8 cellular contexts compared by ENCODE assay signal in the genomic region with DNA sequence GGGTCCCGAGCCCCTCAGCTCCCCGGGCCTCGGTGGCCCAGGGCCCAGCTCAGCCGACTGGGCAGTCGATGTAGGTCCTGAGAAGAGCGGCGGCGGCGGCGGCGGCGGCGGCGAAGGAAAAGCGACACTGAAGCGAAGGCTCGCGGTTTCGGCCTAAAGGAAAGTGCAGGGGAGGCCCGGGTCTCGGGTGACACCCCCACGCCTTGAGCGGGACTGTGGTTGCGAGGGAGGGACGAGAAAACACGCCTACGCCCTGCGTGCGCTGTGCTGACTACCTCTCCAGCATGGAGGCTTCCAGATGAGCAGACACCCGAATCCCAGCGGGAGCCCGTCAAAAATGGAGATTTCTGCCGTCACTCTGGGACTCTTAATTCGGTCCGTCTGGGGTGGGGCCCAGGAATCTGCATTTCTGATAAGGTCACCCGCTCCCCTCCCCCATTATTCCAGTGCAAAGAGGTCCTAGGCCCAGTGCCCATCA. TPM values are rescaled to one million over a fixed set of nuclear protein-coding genes. Genes with fewer than 3 reads are reported as not detected.
A peak's percentile ranks its signal among the peaks of the same experiment; 100 is the strongest.
DNase-seq lines count a peak whose midpoint lies in the region; ATAC-seq, FAIRE-seq and TF ChIP-seq lines count a peak whose summit lies in the region.

No MANE protein-coding gene starts in this region.

- no peaks in the 10 kb centered on the region for H3K9me3 ChIP-seq in BE2C
- H3K9me3 ChIP-seq in endodermal cell (ENCODE audit: control insufficient read depth, low read length), result peaks cover 24% of the 10 kb centered on the region

- DNase-seq in BE2C, result peak; percentile 61
- DNase-seq in GM19239 (ENCODE audit: insufficient read length, low spot score), result peak; percentile 31
- DNase-seq in NCI-H774 (lab: John Stamatoyannopoulos, UW), result peak; percentile 79
- peak; percentile 17 to 24 (median 23) for DNase-seq in activated CD8-positive, alpha-beta memory T cell treated with anti-CD3 and anti-CD28 coated beads for 48 hours (ENCODE audit: low read depth in 2 of 3, low spot score in 2 of 3)
- peak; percentile 84 for DNase-seq in endodermal cell
- DNase-seq in midbrain (lab: John Stamatoyannopoulos, UW), result peak; percentile 44
- peak; percentile 28 to 40 for DNase-seq in stimulated activated CD8-positive, alpha-beta memory T cell treated with anti-CD3 and anti-CD28 coated beads, Interleukin-2, amount 100 ng/mL, for 48 hours (ENCODE audit: low read depth in 2 of 2)

- no peaks in the 10 kb centered on the region for H3K27me3 Mint-ChIP-seq in endodermal cell (ENCODE audit: insufficient read depth)

- H3K36me3 Mint-ChIP-seq in endodermal cell (ENCODE audit: low read depth), result peaks cover 11% of the 10 kb centered on the region

- H3K27ac Mint-ChIP-seq in endodermal cell, result peak overlapping the region; percentile 95

- no peaks in the 10 kb centered on the region for H3K27me3 ChIP-seq in BE2C
- H3K27me3 ChIP-seq in endodermal cell (ENCODE audit: control insufficient read depth, insufficient read depth, low read length, poor library complexity, severe bottlenecking), result no peaks in the 10 kb centered on the region

- H3K9ac ChIP-seq in endodermal cell (ENCODE audit: extremely low read depth, low read length, poor library complexity, severe bottlenecking), result peak overlapping the region; percentile 78

- peak; percentile 59 for FAIRE-seq in GM19239 (lab: Jason Lieb, UNC)

- peak overlapping the region; percentile 88 for H3K4me3 Mint-ChIP-seq in endodermal cell

- TF ChIP-seq CTCF in BE2C (IDR thresholded peaks at IDR 0.05; ENCODE audit: low read depth, low read length) (no peak), endodermal cell (conservative IDR thresholded peaks at IDR 0.05) (no peak)

- H3K4me1 Mint-ChIP-seq in endodermal cell, result peaks cover 9% of the 10 kb centered on the region

- peak; percentile 20 for ATAC-seq in HG03442 (IDR thresholded peaks at IDR 0.05; ENCODE audit: unreplicated experiment)

- H3K27ac ChIP-seq in endodermal cell (ENCODE audit: low read depth, low read length), result peak overlapping the region; percentile 78

- WGBS in endodermal cell (ENCODE audit: insufficient coverage in 1 of 2, insufficient read length in 1 of 2), 2 experiments, result 3% methylated on average over 6 to 36 of the region's 36 CpGs

- peaks cover 23% of the 10 kb centered on the region for H3K9me3 Mint-ChIP-seq in endodermal cell

- H3K36me3 ChIP-seq in BE2C, result no peaks in the 10 kb centered on the region
- H3K36me3 ChIP-seq in endodermal cell (ENCODE audit: control insufficient read depth, insufficient read depth, low read length), result no peaks in the 10 kb centered on the region

- H3K4me1 ChIP-seq in BE2C (peaks cover 10% of the 10 kb centered on the region), endodermal cell (ENCODE audit: control insufficient read depth, insufficient read depth, low read length) (no peaks in the 10 kb centered on the region)

- H3K4me3 ChIP-seq in BE2C (ENCODE audit: low read depth, low read length), result peak overlapping the region; percentile 70
- peak overlapping the region; percentile 83 for H3K4me3 ChIP-seq in endodermal cell (ENCODE audit: low read length)

RNA-seq across cellular contexts. Expression of gene DNTTIP2, which starts 31.2 kb away (rescaled TPM):
- polyA plus RNA-seq in BE2C (2012; ENCODE audit: insufficient read depth, insufficient read length, low read depth), result 80.7 TPM
- total RNA-seq in endodermal cell, result 10 to 100 TPM; 56.2 to 74.7 TPM
- polyA plus RNA-seq in endodermal cell (2013, experiment 1 of 2), result 52.6 TPM
- polyA plus RNA-seq in endodermal cell (2013, experiment 2 of 2), result 58.7 TPM

Comparison
In these comparisons a context has a peak if more than half of its experiments do, and no peak if none do; other contexts are left out.
1. Peak in every context shown above with its lines: DNase-seq, ATAC-seq, H3K4me3 ChIP-seq and H3K27ac ChIP-seq.
2. DNase-seq: peak in every context shown above with its lines; median percentile 84 in endodermal cell; 79 in NCI-H774; 61 in BE2C; 44 in midbrain; 34 in stimulated activated CD8-positive, alpha-beta memory T cell treated with anti-CD3 and anti-CD28 coated beads, Interleukin-2, amount 100 ng/mL, for 48 hours; 31 in GM19239; 23 in activated CD8-positive, alpha-beta memory T cell treated with anti-CD3 and anti-CD28 coated beads for 48 hours.